Comparison of ENCODE assay signal across 10 cellular contexts in genomic region chr11:66124564-66124963, GRCh38. TPM values are rescaled to one million over a fixed set of nuclear protein-coding genes. Genes with fewer than 3 reads are reported as not detected.
DNase-seq lines count a peak whose midpoint lies in the region; ATAC-seq and TF ChIP-seq lines count a peak whose summit lies in the region.
"Had no signal": no experiment of that assay in that cellular context is flagged by ENCODE, and none has a peak within 500 bp of the region (broad histone marks: within the 10 kb centered on the region; RNA-seq: fewer than 3 reads in every experiment).

No MANE protein-coding gene starts in this region.

- POLR2A ChIA-PET in PC-9 (lab: Charles Lee; ENCODE audit: unreplicated experiment), result interaction anchor here (0.6 to 0.9 kb wide), 3 partner anchors 183 to 1246 kb away, joined by 3 to 8 read pairs (median 8); no protein-coding TSS in a partner anchor

- intact Hi-C loops in PC-9 (cut with micrococcal nuclease; ENCODE audit: unreplicated experiment), result loop anchor here (2.0 kb wide), 1 partner anchor 44 kb away; no protein-coding TSS in a partner anchor

- H3K36me3 ChIP-seq in PC-9 (ENCODE audit: low read depth), result no peaks in the 10 kb centered on the region
- H3K36me3 ChIP-seq: SJCRH30, thoracic aorta had no signal

- no TSS peak for BruUV-seq in PC-9 (replicated peaks; lab: Mats Ljungman, UMichigan)

- peaks cover 43% of the 10 kb centered on the region for H3K4me1 ChIP-seq in PC-9 (replicated peaks; ENCODE audit: insufficient read depth)

- H3F3A ChIP-seq in PC-9 (ENCODE audit: insufficient read depth, low read depth), result peaks cover 38% of the 10 kb centered on the region

- no peak for ATAC-seq in GM19023 (IDR thresholded peaks at IDR 0.05; ENCODE audit: unreplicated experiment)

- H3K9me2 ChIP-seq in PC-9 (ENCODE audit: insufficient read depth), result no peaks in the 10 kb centered on the region

- no peak for TF ChIP-seq CTCF in PC-9 (conservative IDR thresholded peaks at IDR 0.05)

- no peak overlapping the region for H3K4me3 ChIP-seq in PC-9
- H3K4me3 ChIP-seq: SJCRH30, thoracic aorta had no signal

- no peaks in the 10 kb centered on the region for H3K27me3 ChIP-seq in PC-9 (ENCODE audit: insufficient read depth, low read depth)
- H3K27me3 ChIP-seq: SJCRH30 had no signal

- H3K9me3 ChIP-seq in PC-9 (ENCODE audit: insufficient read depth, low read depth), result no peaks in the 10 kb centered on the region
- H3K9me3 ChIP-seq: SJCRH30, thoracic aorta had no signal

- DNase-seq in DMS53 (lab: John Stamatoyannopoulos, UW) (peak; percentile 36), DMS53 treated with DMSO at 0.1 percent for 48 hours (lab: John Stamatoyannopoulos, UW; ENCODE audit: unreplicated experiment) (no peak), PC-9 (peak; percentile 47 to 77), dermis blood vessel endothelial cell (peak; percentile 19), renal cortical epithelial cell (ENCODE audit: low read depth) (peak; percentile 72), SKM-1 treated with dmso at 0.1 percent for 144 hours (lab: John Stamatoyannopoulos, UW; ENCODE audit: unreplicated experiment) (no peak), NCI-H226 (no peak)
- DNase-seq: SJCRH30 had no signal

- peak overlapping the region; percentile 8; the same call in 1 of the 2 replicates for H2AFZ ChIP-seq in PC-9

- H3K27ac ChIP-seq in PC-9, result peak overlapping the region; percentile 52
- H3K27ac ChIP-seq: SJCRH30, thoracic aorta had no signal

- no peaks in the 10 kb centered on the region for H4K20me1 ChIP-seq in PC-9 (ENCODE audit: insufficient read depth)

- peaks cover 43% of the 10 kb centered on the region for H3K79me2 ChIP-seq in PC-9 (ENCODE audit: low read depth)

- H3K4me2 ChIP-seq in PC-9, result peak overlapping the region; percentile 55

- CTCF ChIA-PET in PC-9 (lab: Charles Lee), result interaction anchor here (1.0 kb wide), 1 partner anchor 18 kb away, joined by 5 read pairs; no protein-coding TSS in a partner anchor

RNA-seq across cellular contexts. Expression of gene PACS1, which starts 54.5 kb away (rescaled TPM):
- total RNA-seq in PC-9 (2021), result 100 and 102 TPM in 2 replicates
- total RNA-seq in dermis blood vessel endothelial cell, result 28.2 and 52.7 TPM in 2 replicates
- 19.4 and 61.2 TPM in 2 replicates for total RNA-seq in renal cortical epithelial cell

Comparison
In these comparisons a context has a peak if more than half of its experiments do, and no peak if none do; other contexts are left out.
1. DNase-seq: peak in DMS53 (single experiment), PC-9 (2 of 2), dermis blood vessel endothelial cell (single experiment) and renal cortical epithelial cell (single experiment); none in DMS53 treated with DMSO at 0.1 percent for 48 hours (single experiment), SKM-1 treated with dmso at 0.1 percent for 144 hours (single experiment) and NCI-H226 (single experiment).